In the genomic region with DNA sequence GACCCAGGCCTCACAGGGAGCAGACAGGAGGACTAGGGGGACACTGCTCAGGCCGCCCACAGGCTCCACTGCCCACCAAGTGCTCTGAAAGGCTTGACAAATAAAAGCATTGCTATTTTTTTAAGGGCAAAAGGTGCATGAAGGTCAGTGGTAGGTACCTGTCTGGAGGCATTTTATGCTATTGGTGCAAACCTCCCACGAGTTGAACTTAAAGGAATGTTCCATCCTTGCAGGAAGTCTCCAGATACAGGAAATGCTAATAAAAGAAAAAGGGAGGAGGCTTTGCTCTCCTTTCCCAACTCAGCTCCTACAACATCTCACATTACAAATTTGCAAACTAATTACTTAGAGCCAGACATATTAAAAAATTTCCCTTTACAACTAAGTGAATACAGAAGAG, we compare ENCODE assay signal across 25 cellular contexts.
DNase-seq lines count a peak whose midpoint lies in the region; ATAC-seq and TF ChIP-seq lines count a peak whose summit lies in the region.
"Had no signal": no experiment of that assay in that cellular context is flagged by ENCODE, and none has a peak within 500 bp of the region (broad histone marks: within the 10 kb centered on the region; RNA-seq: fewer than 3 reads in every experiment).

No MANE protein-coding gene starts in this region.

- TF ChIP-seq CTCF in A673 (conservative IDR thresholded peaks at IDR 0.05; ENCODE audit: low read depth, low read length) (no peak), chondrocyte (IDR thresholded peaks at IDR 0.05) (no peak), mesothelial cell of epicardium (IDR thresholded peaks at IDR 0.05; ENCODE audit: unreplicated experiment) (no peak)

- peak overlapping the region; percentile 19 for H3K27ac ChIP-seq in A673 (ENCODE audit: low read depth, low read length, poor library complexity, severe bottlenecking)
- H3K27ac ChIP-seq: BLaER1 treated with 17β-estradiol and CSF1 and Interleukin-3, amounts not matched to agents 10 nM and 100 nM; Peyer's patch; VCaP had no signal

- CTCF ChIA-PET in A673 (lab: Charles Lee), result no interaction called here

- no peaks in the 10 kb centered on the region for H3K36me3 ChIP-seq in A673 (ENCODE audit: insufficient read depth, low read length, poor library complexity, severe bottlenecking)
- H3K36me3 ChIP-seq: BLaER1 treated with 17β-estradiol and CSF1 and Interleukin-3, amounts not matched to agents 10 nM and 100 nM; Peyer's patch had no signal

- H3K27me3 ChIP-seq in A673 (replicated peaks; ENCODE audit: insufficient read depth, low read depth, low read length, poor library complexity), result no peaks in the 10 kb centered on the region
- H3K27me3 ChIP-seq: BLaER1 treated with 17β-estradiol and CSF1 and Interleukin-3, amounts not matched to agents 10 nM and 100 nM; Peyer's patch had no signal

- H3K4me3 Mint-ChIP-seq in chondrocyte (ENCODE audit: unreplicated experiment) (no peak overlapping the region), mesothelial cell of epicardium (no peak overlapping the region)
- H3K4me3 Mint-ChIP-seq: activated naive CD8-positive, alpha-beta T cell treated with anti-CD3 and anti-CD28 coated beads for 36 hours; activated T-helper 17 cell treated with anti-CD3 and anti-CD28 coated beads, Interleukin-2, amount 50 U/mL, for 72 hours; effector memory CD8-positive, alpha-beta T cell; memory B cell; naive thymus-derived CD8-positive, alpha-beta T cell had no signal

- no peak overlapping the region for H3K4me3 ChIP-seq in A673 (ENCODE audit: low read depth, low read length, poor library complexity, severe bottlenecking)
- H3K4me3 ChIP-seq: BLaER1 treated with 17β-estradiol and CSF1 and Interleukin-3, amounts not matched to agents 10 nM and 100 nM; Peyer's patch had no signal

- no TSS peak for BruUV-seq in A673 (replicated peaks; lab: Mats Ljungman, UMichigan)

- intact Hi-C loops in A673 (cut with micrococcal nuclease; ENCODE audit: unreplicated experiment), result no loop called here

- peaks cover 29% of the 10 kb centered on the region for H3K4me1 ChIP-seq in A673 (ENCODE audit: insufficient read depth, low read length, poor library complexity, severe bottlenecking)
- H3K4me1 ChIP-seq: Peyer's patch had no signal

- H3K36me3 Mint-ChIP-seq in chondrocyte (ENCODE audit: low read depth) (no peaks in the 10 kb centered on the region), mesothelial cell of epicardium (no peaks in the 10 kb centered on the region)
- H3K36me3 Mint-ChIP-seq: activated naive CD8-positive, alpha-beta T cell treated with anti-CD3 and anti-CD28 coated beads for 36 hours had no signal

- H3K4me1 Mint-ChIP-seq in chondrocyte (ENCODE audit: low read depth) (peaks cover 56% of the 10 kb centered on the region), mesothelial cell of epicardium (peaks cover 58% of the 10 kb centered on the region)
- H3K4me1 Mint-ChIP-seq: activated naive CD8-positive, alpha-beta T cell treated with anti-CD3 and anti-CD28 coated beads for 36 hours; activated T-helper 17 cell treated with anti-CD3 and anti-CD28 coated beads, Interleukin-2, amount 50 U/mL, for 72 hours; memory B cell; naive thymus-derived CD8-positive, alpha-beta T cell had no signal

- POLR2A ChIA-PET in A673 (lab: Charles Lee; ENCODE audit: low non-redundant PET), result no interaction called here

- no peaks in the 10 kb centered on the region for H3K27me3 Mint-ChIP-seq in chondrocyte (ENCODE audit: low read depth)
- H3K27me3 Mint-ChIP-seq in mesothelial cell of epicardium (ENCODE audit: low read depth), result no peaks in the 10 kb centered on the region
- H3K27me3 Mint-ChIP-seq: activated naive CD8-positive, alpha-beta T cell treated with anti-CD3 and anti-CD28 coated beads for 36 hours; activated T-helper 17 cell treated with anti-CD3 and anti-CD28 coated beads, Interleukin-2, amount 50 U/mL, for 72 hours; effector memory CD8-positive, alpha-beta T cell; memory B cell; naive thymus-derived CD8-positive, alpha-beta T cell had no signal

- ATAC-seq in HG03025 (IDR thresholded peaks at IDR 0.05; ENCODE audit: low FRiP score, unreplicated experiment), result no peak
- no peak for ATAC-seq in HG02759 (IDR thresholded peaks at IDR 0.05; ENCODE audit: unreplicated experiment)
- ATAC-seq: activated T-helper 17 cell treated with anti-CD3 and anti-CD28 coated beads, Interleukin-2, amount 50 U/mL, for 72 hours; effector memory CD8-positive, alpha-beta T cell; naive thymus-derived CD8-positive, alpha-beta T cell; sciatic nerve had no signal

- H3K9me3 Mint-ChIP-seq in chondrocyte (ENCODE audit: low read depth), result no peaks in the 10 kb centered on the region
- H3K9me3 Mint-ChIP-seq in mesothelial cell of epicardium, result no peaks in the 10 kb centered on the region
- H3K9me3 Mint-ChIP-seq: activated naive CD8-positive, alpha-beta T cell treated with anti-CD3 and anti-CD28 coated beads for 36 hours; activated T-helper 17 cell treated with anti-CD3 and anti-CD28 coated beads, Interleukin-2, amount 50 U/mL, for 72 hours; effector memory CD8-positive, alpha-beta T cell; memory B cell had no signal

- H3K27ac Mint-ChIP-seq in chondrocyte (ENCODE audit: unreplicated experiment) (peak overlapping the region; percentile 73), mesothelial cell of epicardium (peak overlapping the region; percentile 79)
- H3K27ac Mint-ChIP-seq: activated naive CD8-positive, alpha-beta T cell treated with anti-CD3 and anti-CD28 coated beads for 36 hours; activated T-helper 17 cell treated with anti-CD3 and anti-CD28 coated beads, Interleukin-2, amount 50 U/mL, for 72 hours; effector memory CD8-positive, alpha-beta T cell; memory B cell; naive thymus-derived CD8-positive, alpha-beta T cell had no signal

- no peaks in the 10 kb centered on the region for H3K9me3 ChIP-seq in A673 (ENCODE audit: low read depth, low read length, poor library complexity, severe bottlenecking)
- H3K9me3 ChIP-seq: BLaER1 treated with 17β-estradiol and CSF1 and Interleukin-3, amounts not matched to agents 10 nM and 100 nM; Peyer's patch had no signal

- peak; percentile 62 for DNase-seq in A673 (ENCODE audit: low spot score)
- DNase-seq in M059J (ENCODE audit: low read depth), result peak; percentile 29
- DNase-seq in chondrocyte (ENCODE audit: low spot score), result no peak
- DNase-seq in mesothelial cell of epicardium (ENCODE audit: low spot score in 2 of 2, unreplicated experiment in 2 of 2), result no peak
- no peak for DNase-seq in NCI-H69 (lab: John Stamatoyannopoulos, UW)
- no peak for DNase-seq in NCI-H2081 (lab: John Stamatoyannopoulos, UW)
- DNase-seq: activated CD4-positive, alpha-beta T cell treated with anti-CD3 and anti-CD28 coated beads, Interleukin-2, amount 50 U/mL, for 1 hour; activated naive CD8-positive, alpha-beta T cell treated with anti-CD3 and anti-CD28 coated beads for 36 hours; Calu3; effector memory CD8-positive, alpha-beta T cell; GOT3; KG1; MV-4-11; naive thymus-derived CD8-positive, alpha-beta T cell; NCI-H187 treated with DMSO at 0.1 percent for 48 hours; NCI-H345; Peyer's patch; trophoblast cell had no signal

Comparison
In these comparisons a context has a peak if more than half of its experiments do, and no peak if none do; other contexts are left out.
1. DNase-seq: peak in A673 (single experiment) and M059J (single experiment); none in chondrocyte (single experiment), mesothelial cell of epicardium (0 of 2), NCI-H69 (single experiment) and NCI-H2081 (0 of 2).